9 cellular contexts compared by ENCODE assay signal in genomic region chr9:88198346-88198807, GRCh38.
DNase-seq lines count a peak whose midpoint lies in the region; ATAC-seq, FAIRE-seq and TF ChIP-seq lines count a peak whose summit lies in the region.
"Had no signal": no experiment of that assay in that cellular context is flagged by ENCODE, and none has a peak within 500 bp of the region (broad histone marks: within the 10 kb centered on the region; RNA-seq: fewer than 3 reads in every experiment).

No MANE protein-coding gene starts in this region.

- H3K4me1 ChIP-seq in kidney (ENCODE audit: control insufficient read depth in 1 of 2, insufficient read depth in 1 of 2, low read depth in 1 of 2, low read length in 2 of 2) (peaks cover 0 to 26% of the 10 kb centered on the region in 2 donors), upper lobe of right lung (no peaks in the 10 kb centered on the region)

- intact Hi-C loops in kidney (cut with DNase I) (no loop called here), upper lobe of right lung (cut with DNase I) (no loop called here)

- H3K9ac ChIP-seq in kidney (ENCODE audit: low read length in 2 of 2): peak overlapping the region in 1 of 2 donors; percentile 23

- TF ChIP-seq CTCF in kidney (IDR thresholded peaks at IDR 0.05; ENCODE audit: borderline replicate concordance, extremely low read depth, insufficient read depth): no peak
- TF ChIP-seq CTCF in upper lobe of right lung (IDR thresholded peaks at IDR 0.05): no peak

- H3K4me3 ChIP-seq in kidney (ENCODE audit: low read length in 2 of 2) (peak overlapping the region; percentile 39 to 64), upper lobe of right lung (peak overlapping the region; percentile 31)

- H3K36me3 ChIP-seq in kidney (ENCODE audit: control insufficient read depth in 1 of 2, insufficient read depth in 2 of 2, low read length in 2 of 2): no peaks in the 10 kb centered on the region
- no peaks in the 10 kb centered on the region for H3K36me3 ChIP-seq in upper lobe of right lung

- peak; percentile 11 for DNase-seq in DMS153 treated with DMSO at 0.1 percent for 48 hours (lab: John Stamatoyannopoulos, UW; ENCODE audit: unreplicated experiment)
- no peak for DNase-seq in DMS153 (lab: John Stamatoyannopoulos, UW)
- DNase-seq in amniotic epithelial cell (ENCODE audit: low read depth): peak; percentile 79
- DNase-seq in kidney: no peak
- no peak for DNase-seq in upper lobe of right lung
- no peak for DNase-seq in stimulated activated CD4-positive, alpha-beta T cell treated with anti-CD3 and anti-CD28 coated beads, Interleukin-4, amount 100 ng/mL, for 24 hours
- DNase-seq in anterior cingulate cortex (lab: John Stamatoyannopoulos, UW): no peak

- peaks cover 4% of the 10 kb centered on the region for H3K27me3 ChIP-seq in upper lobe of right lung

- H3K9me3 ChIP-seq in kidney (ENCODE audit: control insufficient read depth in 1 of 2, low read length in 2 of 2) (no peaks in the 10 kb centered on the region), upper lobe of right lung (no peaks in the 10 kb centered on the region)

- no peak for FAIRE-seq in kidney (lab: Jason Lieb, UNC)

- ATAC-seq in upper lobe of right lung: no peak
- no peak for ATAC-seq in GM19035 (IDR thresholded peaks at IDR 0.05; ENCODE audit: unreplicated experiment)

- H3K27ac ChIP-seq in kidney (ENCODE audit: low read depth in 2 of 2, low read length in 2 of 2): peak overlapping the region; percentile 6 to 68
- H3K27ac ChIP-seq in upper lobe of right lung: no peak overlapping the region
- H3K27ac ChIP-seq: 22Rv1 had no signal

Comparison
In these comparisons a context has a peak if more than half of its experiments do, and no peak if none do; other contexts are left out.
1. DNase-seq: peak in DMS153 treated with DMSO at 0.1 percent for 48 hours (single experiment) and amniotic epithelial cell (single experiment); none in DMS153 (single experiment), kidney (single experiment), upper lobe of right lung (single experiment), stimulated activated CD4-positive, alpha-beta T cell treated with anti-CD3 and anti-CD28 coated beads, Interleukin-4, amount 100 ng/mL, for 24 hours (single experiment) and anterior cingulate cortex (0 of 58).